In genomic region chr10:88896336-88897018, GRCh38 we compare ENCODE assay signal across 10 cellular contexts. TPM values are rescaled to one million over a fixed set of nuclear protein-coding genes. Genes with fewer than 3 reads are reported as not detected.
A peak's percentile ranks its signal among the peaks of the same experiment; 100 is the strongest.
DNase-seq lines count a peak whose midpoint lies in the region; ATAC-seq, FAIRE-seq and TF ChIP-seq lines count a peak whose summit lies in the region.
"Had no signal": no experiment of that assay in that cellular context is flagged by ENCODE, and none has a peak within 500 bp of the region (broad histone marks: within the 10 kb centered on the region; RNA-seq: fewer than 3 reads in every experiment).

No MANE protein-coding gene starts in this region.

- H3K36me3 ChIP-seq in OCI-LY7 (ENCODE audit: insufficient read depth, low read length) = peaks cover 55% of the 10 kb centered on the region
- H3K36me3 ChIP-seq in esophagus muscularis mucosa = no peaks in the 10 kb centered on the region
- H3K36me3 ChIP-seq in psoas muscle (ENCODE audit: insufficient read depth in 1 of 2, low read depth in 1 of 2) = no peaks in the 10 kb centered on the region
- no peaks in the 10 kb centered on the region for H3K36me3 ChIP-seq in tibial artery

- H3K27me3 ChIP-seq in esophagus muscularis mucosa (no peaks in the 10 kb centered on the region), psoas muscle (ENCODE audit: insufficient read depth in 3 of 3, low read length in 2 of 3) (no peaks in the 10 kb centered on the region), tibial artery (no peaks in the 10 kb centered on the region)

- no peak for ATAC-seq in psoas muscle
- ATAC-seq in HG02588 (IDR thresholded peaks at IDR 0.05; ENCODE audit: unreplicated experiment) = no peak

- no peak for DNase-seq in GM12892 (ENCODE audit: insufficient read length)
- DNase-seq in OCI-LY7 (ENCODE audit: low spot score) = no peak
- no peak for DNase-seq in esophagus muscularis mucosa (ENCODE audit: extremely low spot score)
- no peak for DNase-seq in psoas muscle
- DNase-seq in AML-193 (lab: John Stamatoyannopoulos, UW) = no peak
- DNase-seq in tibial artery = no peak
- no peak for DNase-seq in head of caudate nucleus
- DNase-seq: mammary epithelial cell had no signal

- CTCF ChIA-PET in OCI-LY7 (lab: Charles Lee; ENCODE audit: unreplicated experiment) = no interaction called here

- TF ChIP-seq EP300 in esophagus muscularis mucosa (IDR thresholded peaks at IDR 0.05) = no peak

- no peaks in the 10 kb centered on the region for H4K20me1 ChIP-seq in OCI-LY7 (ENCODE audit: insufficient read depth, low read length)

- POLR2A ChIA-PET in OCI-LY7 (lab: Charles Lee) = interaction anchor here (2.4 to 6.8 kb wide), 3 partner anchors 10 to 12 kb away, joined by 12 to 201 read pairs (median 21); partner anchors contain the start of gene STAMBPL1

- no peak overlapping the region for H2AFZ ChIP-seq in OCI-LY7 (ENCODE audit: low read length)

- H3K27ac ChIP-seq in OCI-LY7 (ENCODE audit: low read depth, low read length, poor library complexity, severe bottlenecking) = no peak overlapping the region
- H3K27ac ChIP-seq in esophagus muscularis mucosa (replicated peaks in 1 of 4) = peak overlapping the region; percentile 26 to 69 (median 42)
- H3K27ac ChIP-seq in psoas muscle = peak overlapping the region; percentile 19
- H3K27ac ChIP-seq in tibial artery = peak overlapping the region in 1 of 2 donors; percentile 11
- H3K27ac ChIP-seq: HL-60 had no signal

- FAIRE-seq in GM12892 (lab: Jason Lieb, UNC) = peak; percentile 73

- H3K4me3 ChIP-seq in OCI-LY7 (ENCODE audit: low read depth, low read length, poor library complexity, severe bottlenecking) (no peak overlapping the region), esophagus muscularis mucosa (no peak overlapping the region), psoas muscle (no peak overlapping the region), tibial artery (no peak overlapping the region)

- H3K9me3 ChIP-seq in OCI-LY7 (ENCODE audit: low read length) = no peaks in the 10 kb centered on the region
- H3K9me3 ChIP-seq in esophagus muscularis mucosa = no peaks in the 10 kb centered on the region
- no peaks in the 10 kb centered on the region for H3K9me3 ChIP-seq in psoas muscle
- H3K9me3 ChIP-seq in tibial artery = no peaks in the 10 kb centered on the region

- intact Hi-C loops in OCI-LY7 (cut with micrococcal nuclease; ENCODE audit: unreplicated experiment) = no loop called here
- intact Hi-C loops in esophagus muscularis mucosa (cut with DNase I) = no loop called here
- intact Hi-C loops in psoas muscle (cut with DNase I) = no loop called here
- intact Hi-C loops in tibial artery (cut with DNase I; ENCODE audit: low total_unique reads) = no loop called here
- intact Hi-C loops in head of caudate nucleus (cut with DNase I) = no loop called here

- H3K9me2 ChIP-seq in OCI-LY7 (ENCODE audit: insufficient read depth, low read length) = no peaks in the 10 kb centered on the region

- 75% methylated on average over 4 of the region's 4 CpGs for WGBS in esophagus muscularis mucosa
- 35 to 47% (median 42%) methylated on average over 4 of the region's 4 CpGs for WGBS in psoas muscle, 3 donors

- H3K4me1 ChIP-seq in OCI-LY7 (ENCODE audit: insufficient read depth, low read length, poor library complexity, severe bottlenecking) (peaks cover 61% of the 10 kb centered on the region), esophagus muscularis mucosa (peaks cover 11 to 49% (median 23%) of the 10 kb centered on the region in 4 donors), psoas muscle (no peaks in the 10 kb centered on the region), tibial artery (no peaks in the 10 kb centered on the region)

- no peak for TF ChIP-seq CTCF in OCI-LY7 (conservative IDR thresholded peaks at IDR 0.05; ENCODE audit: low read length)
- no peak for TF ChIP-seq CTCF in esophagus muscularis mucosa (IDR thresholded peaks at IDR 0.05)
- TF ChIP-seq CTCF in psoas muscle (IDR thresholded peaks at IDR 0.05) = no peak
- no peak for TF ChIP-seq CTCF in tibial artery (IDR thresholded peaks at IDR 0.05)

- H3K4me2 ChIP-seq in OCI-LY7 (ENCODE audit: low read length) = peak overlapping the region; percentile 13; the same call in 1 of the 2 replicates

- H3K79me2 ChIP-seq in OCI-LY7 (ENCODE audit: insufficient read depth, low read depth, low read length) = peaks cover 80% of the 10 kb centered on the region

- no TSS peak for BruUV-seq in OCI-LY7 (replicated peaks; lab: Mats Ljungman, UMichigan)

- TF ChIP-seq POLR2A in GM12892 (IDR thresholded peaks at IDR 0.05; ENCODE audit: low read depth, low read length) (no peak), esophagus muscularis mucosa (IDR thresholded peaks at IDR 0.05; ENCODE audit: low read depth) (no peak)

RNA-seq across cellular contexts. Expression of gene STAMBPL1, which starts 16.4 kb away (rescaled TPM):
- 23.1 TPM for polyA plus RNA-seq in GM12892 (2012; ENCODE audit: missing spikeins)
- 47.2 and 69.0 TPM in 2 replicates for total RNA-seq in OCI-LY7 (2014; rRNA removed; shearing (Covaris generic))
- total RNA-seq in OCI-LY7 (2022) (41.0 and 44.4 TPM in 2 replicates), esophagus muscularis mucosa (10 to 100 TPM in 3 of 4 donors, 1 to 10 TPM in 1; 8.6 to 27.4 (median 14.7) TPM), psoas muscle (1 to 10 TPM in 3 of 4 donors, under 1 TPM in 1; 0.90 to 1.4 (median 1.0) TPM)
- under 1 TPM; 0.23 to 0.92 (median 0.51) TPM for polyA plus RNA-seq in psoas muscle

RNA-seq across cellular contexts. Expression of gene ANKRD22, which starts 44.8 kb away (rescaled TPM):
- polyA plus RNA-seq in GM12892 (2012; ENCODE audit: missing spikeins) = 0.38 TPM
- not detected in 2 replicates for total RNA-seq in OCI-LY7 (2014; rRNA removed; shearing (Covaris generic))
- not detected in 2 replicates for total RNA-seq in OCI-LY7 (2022)
- not detected for total RNA-seq in esophagus muscularis mucosa
- total RNA-seq in psoas muscle = not detected
- under 1 TPM in 2 of 3 donors, not detected in 1; 0.01 to 0.05 TPM for polyA plus RNA-seq in psoas muscle

RNA-seq across cellular contexts. Expression of gene ACTA2, which starts 56.1 kb away (rescaled TPM):
- 36.7 TPM for polyA plus RNA-seq in GM12892 (2012; ENCODE audit: missing spikeins)
- 1.4 and 5.0 TPM in 2 replicates for total RNA-seq in OCI-LY7 (2014; rRNA removed; shearing (Covaris generic))
- total RNA-seq in OCI-LY7 (2022) (3.3 and 4.2 TPM in 2 replicates), esophagus muscularis mucosa (1,000 to 10,000 TPM; 6,391 to 8,723 (median 8,539) TPM), psoas muscle (10 to 100 TPM; 39.6 to 63.1 (median 53.1) TPM)
- 10 to 100 TPM; 56.6 to 73.1 (median 65.6) TPM for polyA plus RNA-seq in psoas muscle

Comparison
In these comparisons a context has a peak if more than half of its experiments do, and no peak if none do; other contexts are left out.
1. RNA of gene ACTA2, which starts 56.1 kb away (total RNA-seq): 6,391 to 8,723 TPM in esophagus muscularis mucosa; 39.6 to 63.1 TPM in psoas muscle and 1.4 to 5.0 TPM in OCI-LY7; every median in the first group is over 10 times any median in the second.